Comparison of ENCODE assay signal across 26 cellular contexts in genomic region chr7:16123117-16123770, GRCh38.
"Had no signal": no experiment of that assay in that cellular context is flagged by ENCODE, and none has a peak within 500 bp of the region (broad histone marks: within the 10 kb centered on the region; RNA-seq: fewer than 3 reads in every experiment).

No MANE protein-coding gene starts in this region.

- H3K4me3 ChIP-seq: ascending aorta, breast epithelium, cardiac muscle cell, colonic mucosa, dorsolateral prefrontal cortex had no signal

- H3K27me3 ChIP-seq: ascending aorta, breast epithelium, cardiac muscle cell, colonic mucosa, dorsolateral prefrontal cortex had no signal

- DNase-seq: activated CD4-positive, alpha-beta memory T cell treated with anti-CD3 and anti-CD28 coated beads for 36 hours; activated CD4-positive, alpha-beta T cell treated with anti-CD3 and anti-CD28 coated beads for 36 hours; activated CD4-positive, alpha-beta T cell treated with anti-CD3 and anti-CD28 coated beads, Interleukin-2, amount 10 ng/mL, durations not matched to agents 24 days and 14 days; activated CD4-positive, CD25-positive, alpha-beta regulatory T cell; activated CD4-positive, CD25-positive, alpha-beta regulatory T cell treated with anti-CD3 and anti-CD28 coated beads, Interleukin-2, amount 50 U/mL, for 72 hours; activated CD8-positive, alpha-beta memory T cell treated with anti-CD3 and anti-CD28 coated beads, Interleukin-2, amount 10 ng/mL, durations not matched to agents 7 days and 5 days; activated CD8-positive, alpha-beta memory T cell treated with anti-CD3 and anti-CD28 coated beads, Interleukin-2, amount 50 U/mL, for 4 hours; activated CD8-positive, alpha-beta T cell treated with anti-CD3 and anti-CD28 coated beads, Interleukin-2, amount 10 ng/mL, durations not matched to agents 7 days and 5 days; activated effector memory CD4-positive, alpha-beta T cell treated with anti-CD3 and anti-CD28 coated beads, Interleukin-2, amount 50 U/mL, for 16 hours; activated naive CD4-positive, alpha-beta T cell treated with anti-CD3 and anti-CD28 coated beads for 36 hours; activated naive CD8-positive, alpha-beta T cell treated with anti-CD3 and anti-CD28 coated beads for 36 hours; activated naive CD8-positive, alpha-beta T cell treated with anti-CD3 and anti-CD28 coated beads, Interleukin-2, amount 50 U/mL, for 24 hours; activated T-cell treated with anti-CD3 and anti-CD28 coated beads, Interleukin-2, amount 50 U/mL, for 1 hour; activated T-cell treated with anti-CD3 and anti-CD28 coated beads, Interleukin-2, amount 50 U/mL, for 48 hours; central memory CD4-positive, alpha-beta T cell; cerebellar nuclear complex; colonic mucosa; dorsolateral prefrontal cortex; effector memory CD4-positive, alpha-beta T cell; endodermal cell; foreskin fibroblast; head of caudate nucleus; T-helper 2 cell had no signal

- H3K27ac ChIP-seq: ascending aorta, breast epithelium, cardiac muscle cell, colonic mucosa, dorsolateral prefrontal cortex had no signal

- H3K36me3 ChIP-seq: ascending aorta, breast epithelium, cardiac muscle cell, colonic mucosa had no signal

- H3K9me3 ChIP-seq: breast epithelium, colonic mucosa had no signal

- H3K4me1 ChIP-seq: ascending aorta, breast epithelium had no signal
